8 cellular contexts compared by ENCODE assay signal in genomic region chr21:32726742-32727477, GRCh38. TPM values are rescaled to one million over a fixed set of nuclear protein-coding genes. Genes with fewer than 3 reads are reported as not detected.
DNase-seq lines count a peak whose midpoint lies in the region; ATAC-seq and TF ChIP-seq lines count a peak whose summit lies in the region.

No MANE protein-coding gene starts in this region.

- ATAC-seq in IMR-90 (ENCODE audit: low read depth) (peak; percentile 16), left lobe of liver (no peak)

- in situ Hi-C loops in G401 (cut with HindIII; ENCODE audit: low sequenced_read_pairs) (no loop called here), IMR-90 (cut with MboI; ENCODE audit: low sequenced_read_pairs) (loop anchor here (25.0 kb wide), 1 partner anchor 340 kb away; the partner anchor contains the start of gene URB1)

- peak overlapping the region in 1 of 2 experiments; percentile 27; a peak in 2 of 4 replicates for H4K8ac ChIP-seq in IMR-90 (ENCODE audit: low read depth in 2 of 2, low read length in 2 of 2)

- peak overlapping the region; percentile 79 for H3K23ac ChIP-seq in IMR-90 (ENCODE audit: low read depth, low read length)

- H3K4me3 Mint-ChIP-seq in T-helper 1 cell treated with Interleukin-12 subunit alpha and Interleukin-12 subunit beta and Interleukin-4 antibody, amounts not matched to agents 30 μg/mL and 1 μg/mL, for 36 hours = peak overlapping the region; percentile 94

- H3K36me3 ChIP-seq in IMR-90 (ENCODE audit: control insufficient read depth, insufficient read depth, low read length) (no peaks in the 10 kb centered on the region; the same call in 1 of the 2 replicates), colonic mucosa (no peaks in the 10 kb centered on the region), liver (ENCODE audit: control insufficient read depth in 4 of 4, insufficient read depth in 3 of 4, low read depth in 1 of 4, low read length in 3 of 4) (peaks cover 0 to 3% (median 0%) of the 10 kb centered on the region in 4 donors), stomach (peaks cover 0 to 22% (median 15%) of the 10 kb centered on the region in 4 donors)

- peak overlapping the region; percentile 97 for H3K4me2 ChIP-seq in IMR-90 (ENCODE audit: low read depth, low read length)

- WGBS in IMR-90 (ENCODE audit: extremely low coverage in 2 of 2, insufficient read length in 1 of 2), 2 experiments = 2% methylated on average over 10 of the region's 22 CpGs; no CpG with 5 or more reads in 1 of the 2 experiments
- WGBS in liver = 3% methylated on average over 22 of the region's 22 CpGs
- 0 to 1% (median 1%) methylated on average over 22 of the region's 22 CpGs for WGBS in stomach, 5 donors

- peaks cover 0 to 23% of the 10 kb centered on the region in 2 experiments for H3K79me1 ChIP-seq in IMR-90 (ENCODE audit: low read depth in 1 of 2, low read length in 2 of 2)

- TF ChIP-seq POLR2A in IMR-90 (IDR thresholded peaks at IDR 0.05; ENCODE audit: low read depth, low read length) = peak; percentile 8; the same call in 1 of the 2 replicates
- no peak for TF ChIP-seq POLR2A in stomach (IDR thresholded peaks at IDR 0.05)

- H3K4me1 Mint-ChIP-seq in T-helper 1 cell treated with Interleukin-12 subunit alpha and Interleukin-12 subunit beta and Interleukin-4 antibody, amounts not matched to agents 30 μg/mL and 1 μg/mL, for 36 hours (ENCODE audit: low read depth) = peaks cover 21% of the 10 kb centered on the region

- TF ChIP-seq CTCF in IMR-90 (conservative IDR thresholded peaks at IDR 0.05; ENCODE audit: low read depth, low read length) (no peak), colonic mucosa (IDR thresholded peaks at IDR 0.05) (no peak), liver (IDR thresholded peaks at IDR 0.05; ENCODE audit: low read depth, low read length, missing input control) (no peak), stomach (IDR thresholded peaks at IDR 0.05) (no peak)

- TF ChIP-seq EP300 in stomach (IDR thresholded peaks at IDR 0.05) = no peak

- intact Hi-C loops in IMR-90 (cut with micrococcal nuclease) (loop anchor here (1.0 to 5.0 kb wide), 4 partner anchors 42 to 114 kb away; partner anchors contain the start of gene CFAP298), colonic mucosa (cut with DNase I) (no loop called here), stomach (cut with DNase I; ENCODE audit: low total_unique reads) (no loop called here)

- H2BK15ac ChIP-seq in IMR-90 (ENCODE audit: low read depth, low read length) = no peak overlapping the region

- peaks cover 10% of the 10 kb centered on the region for H3K36me3 Mint-ChIP-seq in T-helper 1 cell treated with Interleukin-12 subunit alpha and Interleukin-12 subunit beta and Interleukin-4 antibody, amounts not matched to agents 30 μg/mL and 1 μg/mL, for 36 hours (ENCODE audit: low read depth)

- peak overlapping the region; percentile 70 for H2BK5ac ChIP-seq in IMR-90 (ENCODE audit: low read depth, low read length, poor library complexity, severe bottlenecking)

- peak overlapping the region; percentile 10; the same call in 1 of the 2 replicates for H3K14ac ChIP-seq in IMR-90 (replicated peaks; ENCODE audit: low read depth, low read length)

- POLR2A ChIA-PET in IMR-90 (lab: Charles Lee; ENCODE audit: unreplicated experiment) = interaction anchor here (0.6 kb wide), 1 partner anchor 38 kb away, joined by 3 read pairs; no protein-coding TSS in a partner anchor

- H3K18ac ChIP-seq in IMR-90 (ENCODE audit: low read depth, low read length) = peak overlapping the region; percentile 39; the same call in 1 of the 2 replicates

- H2BK20ac ChIP-seq in IMR-90 (ENCODE audit: low read depth, low read length) = no peak overlapping the region

- no peak overlapping the region for H2AK9ac ChIP-seq in IMR-90 (replicated peaks; ENCODE audit: low read depth, low read length, poor library complexity)

- peaks cover 2% of the 10 kb centered on the region; the same call in 1 of the 2 replicates for H3K9me1 ChIP-seq in IMR-90 (ENCODE audit: insufficient read depth, low read length)

- no peak overlapping the region for H2BK120ac ChIP-seq in IMR-90 (ENCODE audit: low read depth, low read length)

- no peaks in the 10 kb centered on the region for H3K9me3 ChIP-seq in IMR-90 (ENCODE audit: control insufficient read depth, insufficient read depth, low read length)
- no peaks in the 10 kb centered on the region for H3K9me3 ChIP-seq in colonic mucosa
- no peaks in the 10 kb centered on the region for H3K9me3 ChIP-seq in liver (ENCODE audit: control insufficient read depth in 4 of 4, low read length in 3 of 4)
- H3K9me3 ChIP-seq in stomach = no peaks in the 10 kb centered on the region

- H4K91ac ChIP-seq in IMR-90 (ENCODE audit: insufficient read depth, low read depth, low read length) = no peak overlapping the region

- peak overlapping the region; percentile 28; the same call in 1 of the 2 replicates for H3K56ac ChIP-seq in IMR-90 (ENCODE audit: extremely low read depth, insufficient read depth, low read length)

- TF ChIP-seq RAD21 in IMR-90 (IDR thresholded peaks at IDR 0.05; ENCODE audit: low read length) (no peak), liver (IDR thresholded peaks at IDR 0.05) (no peak)

- H3K4ac ChIP-seq in IMR-90 (ENCODE audit: low read depth, low read length) = peak overlapping the region; percentile 12

- H3K27ac ChIP-seq in IMR-90 (ENCODE audit: insufficient read depth, low read length) (peak overlapping the region; percentile 74), colonic mucosa (peak overlapping the region; percentile 90), liver (ENCODE audit: low read depth in 1 of 2, low read length in 2 of 2) (peak overlapping the region; percentile 81 to 89), stomach (peak overlapping the region; percentile 89 to 97 (median 94))

- H2AK5ac ChIP-seq in IMR-90 (ENCODE audit: low read depth, low read length) = no peak overlapping the region

- no peaks in the 10 kb centered on the region for H3K27me3 ChIP-seq in IMR-90 (ENCODE audit: control insufficient read depth, insufficient read depth, low read length)
- no peaks in the 10 kb centered on the region for H3K27me3 ChIP-seq in colonic mucosa
- H3K27me3 ChIP-seq in liver (ENCODE audit: control insufficient read depth in 4 of 4, insufficient read depth in 4 of 4, low read length in 3 of 4) = no peaks in the 10 kb centered on the region
- H3K27me3 ChIP-seq in stomach = no peaks in the 10 kb centered on the region

- H4K5ac ChIP-seq in IMR-90 (ENCODE audit: low read depth, low read length) = peak overlapping the region; percentile 49; the same call in 1 of the 2 replicates

- BruUV-seq in IMR-90 (replicated peaks; lab: Mats Ljungman, UMichigan) = no TSS peak

- H3K9me3 Mint-ChIP-seq in T-helper 1 cell treated with Interleukin-12 subunit alpha and Interleukin-12 subunit beta and Interleukin-4 antibody, amounts not matched to agents 30 μg/mL and 1 μg/mL, for 36 hours = no peaks in the 10 kb centered on the region

- CTCF ChIA-PET in IMR-90 (lab: Yijun Ruan, JAX) = interaction anchor here (0.9 kb wide), 1 partner anchor 28 kb away, joined by 3 read pairs; no protein-coding TSS in a partner anchor

- H3K27ac Mint-ChIP-seq in T-helper 1 cell treated with Interleukin-12 subunit alpha and Interleukin-12 subunit beta and Interleukin-4 antibody, amounts not matched to agents 30 μg/mL and 1 μg/mL, for 36 hours = peak overlapping the region; percentile 93

- dilution Hi-C loops in IMR-90 (cut with HindIII; ENCODE audit: low sequenced_read_pairs, unreplicated experiment) = no loop called here

- H3K4me3 ChIP-seq in IMR-90 (ENCODE audit: insufficient read depth, low read depth, low read length) (peak overlapping the region; percentile 74), colonic mucosa (peak overlapping the region; percentile 90), liver (ENCODE audit: low read depth in 1 of 3, low read length in 3 of 3) (peak overlapping the region; percentile 61 to 85 (median 71)), stomach (peak overlapping the region; percentile 71 to 99 (median 86))

- H3K27me3 Mint-ChIP-seq in T-helper 1 cell treated with Interleukin-12 subunit alpha and Interleukin-12 subunit beta and Interleukin-4 antibody, amounts not matched to agents 30 μg/mL and 1 μg/mL, for 36 hours (ENCODE audit: low read depth) = no peaks in the 10 kb centered on the region

- peak; percentile 55 for DNase-seq in G401 (ENCODE audit: low spot score)
- peak; percentile 18 for DNase-seq in IMR-90
- DNase-seq in colonic mucosa = peak; percentile 53
- no peak for DNase-seq in stomach
- DNase-seq in left lobe of liver (ENCODE audit: low spot score) = no peak
- no peak for DNase-seq in NCI-H1930 (lab: John Stamatoyannopoulos, UW)

- H3K4me1 ChIP-seq in IMR-90 (ENCODE audit: control insufficient read depth, insufficient read depth, low read length) (peaks cover 3% of the 10 kb centered on the region; the same call in 1 of the 2 replicates), colonic mucosa (peaks cover 4% of the 10 kb centered on the region), liver (ENCODE audit: control insufficient read depth in 4 of 4, insufficient read depth in 4 of 4, low read length in 3 of 4) (peaks cover 0 to 15% (median 14%) of the 10 kb centered on the region in 4 donors), stomach (peaks cover 5 to 37% (median 20%) of the 10 kb centered on the region in 4 donors)

- peak overlapping the region; percentile 70 for H3K9ac ChIP-seq in IMR-90 (ENCODE audit: low read depth, low read length)
- peak overlapping the region; percentile 82 to 84 for H3K9ac ChIP-seq in colonic mucosa (ENCODE audit: low read depth in 2 of 2, low read length in 2 of 2)
- H3K9ac ChIP-seq in liver (ENCODE audit: low read depth in 1 of 2, low read length in 2 of 2) = peak overlapping the region; percentile 82 to 87

- peak overlapping the region; percentile 99 for H2AFZ ChIP-seq in IMR-90 (replicated peaks; ENCODE audit: low read length, poor library complexity)

- no peaks in the 10 kb centered on the region for H4K20me1 ChIP-seq in IMR-90 (ENCODE audit: insufficient read depth, low read length)

RNA-seq across cellular contexts. Expression of gene SYNJ1, which starts 0.9 kb away (rescaled TPM):
- total RNA-seq in G401 (2014; rRNA removed; shearing (Covaris generic)) = 1.0 and 1.8 TPM in 2 replicates
- total RNA-seq in IMR-90 (2012; rRNA removed) (3.6 and 8.3 TPM in 2 replicates), colonic mucosa (10 to 100 TPM; 11.7 to 12.5 TPM), liver (1 to 10 TPM; 6.2 to 7.2 TPM), stomach (100 to 1,000 TPM in 1 of 5 donors, 10 to 100 TPM in 2, 1 to 10 TPM in 1, under 1 TPM in 1; 0.89 to 245 (median 11.2) TPM), left lobe of liver (6.7 TPM)
- polyA plus RNA-seq in IMR-90 (2012; rRNA removed) (4.6 and 5.5 TPM in 2 replicates), liver (1 to 10 TPM; 2.5 to 3.9 TPM), stomach (1 to 10 TPM; 2.3 to 3.7 (median 3.4) TPM)
- polyA plus RNA-seq in IMR-90 (2012; cell fraction: cytosol; rRNA removed) = 1.5 TPM in 2 replicates
- polyA plus RNA-seq in IMR-90 (2012; cell fraction: nucleus; rRNA removed; ENCODE audit: low replicate concordance) = 4.9 and 12.4 TPM in 2 replicates

RNA-seq across cellular contexts. Expression of gene PAXBP1, which starts 44.6 kb away (rescaled TPM):
- total RNA-seq in G401 (2014; rRNA removed; shearing (Covaris generic)) = 13.4 and 26.2 TPM in 2 replicates
- total RNA-seq in IMR-90 (2012; rRNA removed) (14.2 and 24.7 TPM in 2 replicates), colonic mucosa (10 to 100 TPM; 25.0 to 31.5 TPM), liver (10 to 100 TPM; 14.0 to 36.9 TPM), stomach (100 to 1,000 TPM in 2 of 5 donors, 10 to 100 TPM in 3; 53.2 to 106 (median 82.6) TPM), left lobe of liver (13.6 TPM)
- polyA plus RNA-seq in IMR-90 (2012; rRNA removed) (10.5 and 13.5 TPM in 2 replicates), liver (10 to 100 TPM in 1 of 2 donors, 1 to 10 TPM in 1; 4.6 to 11.9 TPM), stomach (10 to 100 TPM in 1 of 3 donors, 1 to 10 TPM in 2; 6.0 to 19.6 (median 7.6) TPM)
- 0.62 and 0.92 TPM in 2 replicates for polyA plus RNA-seq in IMR-90 (2012; cell fraction: cytosol; rRNA removed)
- 13.7 and 66.6 TPM in 2 replicates for polyA plus RNA-seq in IMR-90 (2012; cell fraction: nucleus; rRNA removed; ENCODE audit: low replicate concordance)

Comparison
In these comparisons a context has a peak if more than half of its experiments do, and no peak if none do; other contexts are left out.
1. DNase-seq: peak in G401 (single experiment), IMR-90 (single experiment) and colonic mucosa (single experiment); none in stomach (single experiment), left lobe of liver (single experiment) and NCI-H1930 (0 of 2).
2. Peak in every context shown above with its lines, with median percentiles within 50 percentile points of each other: H3K27ac ChIP-seq, H3K4me3 ChIP-seq and H3K9ac ChIP-seq.